ENCODE assay signal across 2 cellular contexts in genomic region chr2:25315316-25315680, GRCh38.
TF ChIP-seq lines count a peak whose summit lies in the region.

No MANE protein-coding gene starts in this region.

TF ChIP-seq in HepG2, 621 proteins besides CTCF, POLR2A, EP300 and RAD21:
- no peak for TF ChIP-seq PBX3 (CRISPR knock-in tag; IDR thresholded peaks at IDR 0.05; ENCODE audit: borderline replicate concordance)
- TF ChIP-seq SUZ12 (IDR thresholded peaks at IDR 0.05; ENCODE audit: low read depth, low read length), result no peak
- no peak for TF ChIP-seq NR2F6 (IDR thresholded peaks at IDR 0.05)
- no peak for TF ChIP-seq NR2F6 (CRISPR knock-in tag; IDR thresholded peaks at IDR 0.05)
- no peak for TF ChIP-seq HOXA9 (CRISPR knock-in tag; IDR thresholded peaks at IDR 0.05; ENCODE audit: borderline replicate concordance)
- TF ChIP-seq ZNF232 (CRISPR knock-in tag; IDR thresholded peaks at IDR 0.05; ENCODE audit: borderline replicate concordance), result no peak
- no peak for TF ChIP-seq ZNF350 (CRISPR knock-in tag; IDR thresholded peaks at IDR 0.05; ENCODE audit: borderline replicate concordance, low read depth)
- TF ChIP-seq ZFP62 (CRISPR knock-in tag; IDR thresholded peaks at IDR 0.05), result no peak
- TF ChIP-seq MLX (CRISPR knock-in tag; IDR thresholded peaks at IDR 0.05), result no peak
- no peak for TF ChIP-seq ZNF574 (CRISPR knock-in tag; IDR thresholded peaks at IDR 0.05)
- TF ChIP-seq PCBP1 (IDR thresholded peaks at IDR 0.05; ENCODE audit: borderline replicate concordance, low read depth, low read length), result no peak
- TF ChIP-seq ZNF841 (CRISPR knock-in tag; IDR thresholded peaks at IDR 0.05; ENCODE audit: borderline replicate concordance), result no peak
- no peak for TF ChIP-seq HOXD1 (CRISPR knock-in tag; IDR thresholded peaks at IDR 0.05)
- no peak for TF ChIP-seq ZBTB20 (CRISPR knock-in tag; IDR thresholded peaks at IDR 0.05; ENCODE audit: borderline replicate concordance, low read depth)
- no peak for TF ChIP-seq NCOA2 (CRISPR knock-in tag; IDR thresholded peaks at IDR 0.05)
- no peak for TF ChIP-seq TSC22D2 (CRISPR knock-in tag; IDR thresholded peaks at IDR 0.05; ENCODE audit: borderline replicate concordance)
- TF ChIP-seq ISL2 (CRISPR knock-in tag; IDR thresholded peaks at IDR 0.05), result no peak
- TF ChIP-seq DRAP1 (CRISPR knock-in tag; IDR thresholded peaks at IDR 0.05), result no peak
- TF ChIP-seq KAT7 (CRISPR knock-in tag; IDR thresholded peaks at IDR 0.05; ENCODE audit: borderline replicate concordance), result no peak
- TF ChIP-seq HDAC6 (IDR thresholded peaks at IDR 0.05; ENCODE audit: low read depth, low read length), result no peak
TF ChIP-seq in HepG2: peak in this region for 0.

TF ChIP-seq in GM12878, 131 proteins besides CTCF, POLR2A, EP300 and RAD21:
- TF ChIP-seq USF1 (IDR thresholded peaks at IDR 0.05; ENCODE audit: borderline replicate concordance, extremely low read length, insufficient read depth, low read depth, low read length), result no peak
- no peak for TF ChIP-seq ZNF622 (IDR thresholded peaks at IDR 0.05)
- no peak for TF ChIP-seq RAD51 (IDR thresholded peaks at IDR 0.05)
- no peak for TF ChIP-seq BCL11A (IDR thresholded peaks at IDR 0.05; ENCODE audit: low read depth, low read length)
- no peak for TF ChIP-seq MTA2 (IDR thresholded peaks at IDR 0.05; ENCODE audit: low read depth)
- TF ChIP-seq SMAD5 (IDR thresholded peaks at IDR 0.05; ENCODE audit: low read depth), result no peak
- no peak for TF ChIP-seq ZNF274 (IDR thresholded peaks at IDR 0.05; ENCODE audit: insufficient read depth, insufficient read length)
- TF ChIP-seq SREBF2 (IDR thresholded peaks at IDR 0.05; ENCODE audit: low read length), result no peak
